Comparison of ENCODE assay signal across 26 cellular contexts in genomic region chr5:71946631-71947030, GRCh38.
"Had no signal": no experiment of that assay in that cellular context is flagged by ENCODE, and none has a peak within 500 bp of the region (broad histone marks: within the 10 kb centered on the region; RNA-seq: fewer than 3 reads in every experiment).

No MANE protein-coding gene starts in this region.

- ATAC-seq: activated CD4-positive, CD25-positive, alpha-beta regulatory T cell treated with anti-CD3 and anti-CD28 coated beads, Interleukin-2, amount 50 U/mL, for 24 hours; activated CD8-positive, alpha-beta memory T cell treated with anti-CD3 and anti-CD28 coated beads, Interleukin-2, amount 10 ng/mL, durations not matched to agents 7 days and 5 days; activated CD8-positive, alpha-beta T cell treated with anti-CD3 and anti-CD28 coated beads, Interleukin-2, amount 10 ng/mL, durations not matched to agents 7 days and 5 days; activated naive CD8-positive, alpha-beta T cell treated with anti-CD3 and anti-CD28 coated beads, Interleukin-2, amount 50 U/mL, for 24 hours; body of pancreas had no signal

- H3K36me3 ChIP-seq: adrenal gland, esophagus squamous epithelium, WERI-Rb-1 had no signal

- H3K4me1 ChIP-seq: adrenal gland, body of pancreas, esophagus squamous epithelium had no signal

- H3K4me3 ChIP-seq: adrenal gland, body of pancreas, esophagus squamous epithelium had no signal

- H3K9me3 ChIP-seq: adrenal gland, body of pancreas had no signal

- H3K27ac ChIP-seq: adrenal gland, body of pancreas, epithelial cell of prostate, esophagus squamous epithelium had no signal

- DNase-seq: activated B cell treated with CpG ODN at 0.5 μM for 24 hours; activated CD4-positive, alpha-beta memory T cell treated with anti-CD3 and anti-CD28 coated beads for 36 hours; activated CD4-positive, alpha-beta T cell treated with anti-CD3 and anti-CD28 coated beads for 48 hours; activated CD4-positive, alpha-beta T cell treated with anti-CD3 and anti-CD28 coated beads, Interleukin-2, amount 50 U/mL, for 1 hour; activated CD8-positive, alpha-beta memory T cell treated with anti-CD3 and anti-CD28 coated beads, Interleukin-2, amount 10 ng/mL, durations not matched to agents 7 days and 5 days; activated CD8-positive, alpha-beta memory T cell treated with anti-CD3 and anti-CD28 coated beads, Interleukin-2, amount 50 U/mL, for 4 hours; activated CD8-positive, alpha-beta T cell treated with anti-CD3 and anti-CD28 coated beads, Interleukin-2, amount 10 ng/mL, durations not matched to agents 7 days and 5 days; activated effector memory CD4-positive, alpha-beta T cell treated with anti-CD3 and anti-CD28 coated beads, Interleukin-2, amount 50 U/mL, for 16 hours; activated naive CD4-positive, alpha-beta T cell treated with anti-CD3 and anti-CD28 coated beads for 36 hours; activated naive CD8-positive, alpha-beta T cell treated with anti-CD3 and anti-CD28 coated beads for 36 hours; activated naive CD8-positive, alpha-beta T cell treated with anti-CD3 and anti-CD28 coated beads, Interleukin-2, amount 50 U/mL, for 24 hours; activated T-cell treated with anti-CD3 and anti-CD28 coated beads, Interleukin-2, amount 50 U/mL, for 1 hour; activated T-cell treated with anti-CD3 and anti-CD28 coated beads, Interleukin-2, amount 50 U/mL, for 48 hours; adrenal gland; amygdala; aorta; body of pancreas; caudate nucleus; effector CD8-positive, alpha-beta T cell; esophagus squamous epithelium; foreskin melanocyte; head of caudate nucleus; T-helper 2 cell; WERI-Rb-1 had no signal

- H3K27me3 ChIP-seq: adrenal gland, body of pancreas had no signal
